Comparison of ENCODE assay signal across 8 cellular contexts in the genomic region with DNA sequence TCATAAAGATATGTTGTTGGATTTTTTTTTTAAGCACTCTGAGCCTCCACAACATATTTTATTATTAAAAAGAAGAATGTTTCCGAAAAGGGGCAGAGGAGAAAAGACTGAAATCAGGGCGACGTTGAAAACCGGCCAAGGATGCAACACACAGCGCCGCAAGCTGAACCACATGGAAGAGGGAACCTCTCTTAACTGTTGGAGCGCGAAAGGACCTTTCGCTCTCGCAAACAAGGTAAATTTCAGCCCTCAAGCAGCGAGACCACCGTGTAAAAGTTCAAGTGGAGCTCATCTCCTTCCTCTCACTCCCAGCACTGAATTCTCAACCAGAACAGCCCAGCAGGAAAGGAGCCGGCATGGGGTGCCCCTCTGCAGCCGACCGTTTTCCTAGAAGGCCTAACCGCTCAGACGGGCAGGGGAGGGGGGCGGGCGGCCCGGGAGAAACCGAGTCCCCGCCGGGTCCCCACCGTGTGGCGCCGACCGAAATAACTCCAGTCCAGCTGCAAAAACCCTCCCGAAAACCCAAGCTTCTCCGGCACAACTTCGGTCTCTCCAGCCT. TPM values are rescaled to one million over a fixed set of nuclear protein-coding genes. Genes with fewer than 3 reads are reported as not detected.
A peak's percentile ranks its signal among the peaks of the same experiment; 100 is the strongest.
DNase-seq lines count a peak whose midpoint lies in the region; ATAC-seq and TF ChIP-seq lines count a peak whose summit lies in the region.

No MANE protein-coding gene starts in this region.

- DNase-seq in EL = peak; percentile 18
- DNase-seq in WERI-Rb-1 = no peak
- DNase-seq in ureter (ENCODE audit: low spot score) = no peak
- no peak for DNase-seq in NCI-H446 treated with DMSO at 0.1 percent for 48 hours (lab: John Stamatoyannopoulos, UW)

- H3K4me3 ChIP-seq in WERI-Rb-1 (ENCODE audit: low read depth, low read length) (peak overlapping the region; percentile 82), gastroesophageal sphincter (peak overlapping the region; percentile 46 to 73), parathyroid adenoma (ENCODE audit: low read depth, low read length) (peak overlapping the region; percentile 82)

- H2AFZ ChIP-seq in parathyroid adenoma = peak overlapping the region; percentile 98

- H3K36me3 ChIP-seq in WERI-Rb-1 (peaks cover 4% of the 10 kb centered on the region; the same call in 1 of the 2 replicates), gastroesophageal sphincter (no peaks in the 10 kb centered on the region), parathyroid adenoma (ENCODE audit: control insufficient read depth, insufficient read depth, low read length) (no peaks in the 10 kb centered on the region)

- peak overlapping the region; percentile 59 for H3K9ac ChIP-seq in parathyroid adenoma

- no peak for TF ChIP-seq POLR2A in gastroesophageal sphincter (IDR thresholded peaks at IDR 0.05)

- peak overlapping the region; percentile 89 for H3K4me2 ChIP-seq in parathyroid adenoma (ENCODE audit: low read length)

- H3K27me3 ChIP-seq in WERI-Rb-1 (ENCODE audit: insufficient read depth, low read depth, severe bottlenecking) (no peaks in the 10 kb centered on the region), gastroesophageal sphincter (no peaks in the 10 kb centered on the region), parathyroid adenoma (ENCODE audit: control insufficient read depth, insufficient read depth, low read length) (no peaks in the 10 kb centered on the region)

- H3K79me2 ChIP-seq in parathyroid adenoma = no peaks in the 10 kb centered on the region

- H3K4me1 ChIP-seq in gastroesophageal sphincter = peaks cover 0 to 20% (median 0%) of the 10 kb centered on the region in 3 donors
- H3K4me1 ChIP-seq in parathyroid adenoma = no peaks in the 10 kb centered on the region

- peak; percentile 16 for ATAC-seq in GM19455 (IDR thresholded peaks at IDR 0.05; ENCODE audit: unreplicated experiment)
- ATAC-seq in HG03520 (IDR thresholded peaks at IDR 0.05; ENCODE audit: unreplicated experiment) = peak; percentile 9
- peak; percentile 11 for ATAC-seq in gastroesophageal sphincter

- TF ChIP-seq EP300 in gastroesophageal sphincter (IDR thresholded peaks at IDR 0.05) = no peak

- TF ChIP-seq CTCF in WERI-Rb-1 (IDR thresholded peaks at IDR 0.05; ENCODE audit: low read depth, low read length) (no peak), gastroesophageal sphincter (IDR thresholded peaks at IDR 0.05) (no peak), parathyroid adenoma (IDR thresholded peaks at IDR 0.05) (no peak)

- WGBS in gastroesophageal sphincter (ENCODE audit: low coverage in 1 of 2), 2 donors = 0% methylated on average over 10 to 25 of the region's 30 CpGs

- H3K9me3 ChIP-seq in WERI-Rb-1 (ENCODE audit: severe bottlenecking) = no peaks in the 10 kb centered on the region
- H3K9me3 ChIP-seq in gastroesophageal sphincter = no peaks in the 10 kb centered on the region
- no peaks in the 10 kb centered on the region for H3K9me3 ChIP-seq in parathyroid adenoma (ENCODE audit: control insufficient read depth, low read length)

- H3K27ac ChIP-seq in WERI-Rb-1 (peak overlapping the region; percentile 76), gastroesophageal sphincter (peak overlapping the region in 3 of 4 donors; percentile 38 to 74 (median 57)), parathyroid adenoma (peak overlapping the region; percentile 78)

RNA-seq across cellular contexts. Expression of a gene that starts 0.6 kb away (rescaled TPM):
- total RNA-seq in gastroesophageal sphincter (1 to 10 TPM in 3 of 4 donors, under 1 TPM in 1; 0.54 to 2.8 (median 1.4) TPM), ureter (1.4 TPM)
